Comparison of ENCODE assay signal across 8 cellular contexts in the genomic region with DNA sequence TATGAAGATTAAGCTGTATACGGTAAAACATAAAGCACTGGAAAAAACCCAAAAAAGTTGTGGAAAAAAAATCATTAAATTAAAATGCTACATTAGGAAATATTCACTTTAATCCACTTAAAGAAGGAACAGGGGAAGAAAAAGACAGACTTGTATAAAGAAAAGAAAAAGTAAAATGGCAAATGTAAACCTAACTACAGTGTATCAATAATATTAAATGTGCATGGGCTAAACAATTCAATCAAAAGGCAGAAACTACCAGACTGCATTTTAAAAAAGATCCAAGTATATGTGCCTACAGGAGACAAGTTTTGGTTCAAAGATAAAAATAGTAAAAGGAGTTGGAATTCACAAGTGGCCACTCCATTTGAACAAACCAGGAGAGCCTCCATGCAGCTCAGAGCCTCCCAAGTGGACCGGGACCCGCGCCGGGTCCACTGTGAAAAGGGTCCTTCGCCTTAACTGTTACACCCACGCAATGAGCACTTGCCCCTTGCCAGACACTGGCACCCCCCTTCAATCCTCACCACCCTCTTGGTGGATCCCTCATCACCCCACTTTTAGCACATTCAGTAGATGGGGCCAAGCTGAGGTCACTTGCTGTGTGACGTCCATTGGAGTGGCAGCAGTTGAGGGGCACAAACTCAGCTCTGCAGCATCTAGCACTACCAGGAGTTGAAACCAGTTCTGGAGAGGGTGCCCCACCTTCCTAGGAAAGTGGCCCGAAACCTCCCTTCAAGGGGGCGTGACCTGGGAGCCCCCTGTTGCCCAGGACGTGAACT. TPM values are rescaled to one million over a fixed set of nuclear protein-coding genes. Genes with fewer than 3 reads are reported as not detected.
DNase-seq lines count a peak whose midpoint lies in the region; ATAC-seq, FAIRE-seq and TF ChIP-seq lines count a peak whose summit lies in the region.

No MANE protein-coding gene starts in this region.

- H3K9me3 Mint-ChIP-seq in CD8-positive, alpha-beta T cell: peaks cover 7% of the 10 kb centered on the region
- peaks cover 6% of the 10 kb centered on the region for H3K9me3 Mint-ChIP-seq in astrocyte (ENCODE audit: unreplicated experiment)

- peak overlapping the region; percentile 69 for H3K27ac ChIP-seq in CD8-positive, alpha-beta T cell (ENCODE audit: low read depth, low read length)
- peak overlapping the region; percentile 99 for H3K27ac ChIP-seq in HUES48 (ENCODE audit: low read depth, low read length)
- H3K27ac ChIP-seq in astrocyte (ENCODE audit: low read depth, low read length): peak overlapping the region; percentile 85
- peak overlapping the region; percentile 94 to 99 (median 95) for H3K27ac ChIP-seq in right lobe of liver
- peak overlapping the region; percentile 95 to 96 (median 96) for H3K27ac ChIP-seq in upper lobe of left lung

- peaks cover 45% of the 10 kb centered on the region for H3K4me1 ChIP-seq in CD8-positive, alpha-beta T cell (ENCODE audit: insufficient read depth, low read length)
- peaks cover under 1% of the 10 kb centered on the region for H3K4me1 ChIP-seq in HUES48 (ENCODE audit: control insufficient read depth, insufficient read depth, low read length)
- H3K4me1 ChIP-seq in astrocyte (ENCODE audit: insufficient read depth, low read length): peaks cover 5% of the 10 kb centered on the region
- H3K4me1 ChIP-seq in right lobe of liver: peaks cover 0 to 32% (median 17%) of the 10 kb centered on the region in 4 donors
- H3K4me1 ChIP-seq in upper lobe of left lung: peaks cover 10 to 27% (median 11%) of the 10 kb centered on the region in 4 donors

- H3K4me2 ChIP-seq in astrocyte (ENCODE audit: low read length): peak overlapping the region; percentile 98

- no peak for TF ChIP-seq EP300 in upper lobe of left lung (IDR thresholded peaks at IDR 0.05)

- peak overlapping the region; percentile 88 for H3K4me3 Mint-ChIP-seq in CD8-positive, alpha-beta T cell
- H3K4me3 Mint-ChIP-seq in astrocyte (ENCODE audit: unreplicated experiment): peak overlapping the region; percentile 91

- TF ChIP-seq CTCF in CD8-positive, alpha-beta T cell (IDR thresholded peaks at IDR 0.05): no peak
- no peak for TF ChIP-seq CTCF in astrocyte (IDR thresholded peaks at IDR 0.05; ENCODE audit: insufficient read depth, low read depth, low read length)
- TF ChIP-seq CTCF in right lobe of liver (IDR thresholded peaks at IDR 0.05): no peak
- TF ChIP-seq CTCF in upper lobe of left lung (IDR thresholded peaks at IDR 0.05): no peak

- CTCF ChIA-PET in CD8-positive, alpha-beta T cell (lab: Charles Lee): interaction anchor here (1.5 kb wide), 1 partner anchor 37 kb away, joined by 4 read pairs; no protein-coding TSS in a partner anchor

- H2AFZ ChIP-seq in astrocyte (ENCODE audit: low read depth, low read length): peak overlapping the region; percentile 89

- no peak for FAIRE-seq in astrocyte (lab: Jason Lieb, UNC)

- peaks cover 40% of the 10 kb centered on the region for H4K20me1 ChIP-seq in astrocyte (ENCODE audit: insufficient read depth, low read length)

- DNase-seq in CD8-positive, alpha-beta T cell: no peak
- DNase-seq in astrocyte (ENCODE audit: low read depth) (no peak), right lobe of liver (no peak), upper lobe of left lung (no peak), SHP77 treated with DMSO at 0.1 percent for 48 hours (lab: John Stamatoyannopoulos, UW) (no peak), NCI-H2107 (lab: John Stamatoyannopoulos, UW) (no peak), nucleus accumbens (lab: John Stamatoyannopoulos, UW) (no peak)

- POLR2A ChIA-PET in CD8-positive, alpha-beta T cell (lab: Charles Lee): interaction anchor here (1.0 to 2.7 kb wide), 2 partner anchors 19 to 42 kb away, joined by 3 to 27 read pairs; a partner anchor contains a TSS

- ATAC-seq in CD8-positive, alpha-beta T cell: no peak
- ATAC-seq in right lobe of liver: no peak
- ATAC-seq in upper lobe of left lung (ENCODE audit: low FRiP score in 2 of 2): no peak

- H3K79me2 ChIP-seq in astrocyte (ENCODE audit: insufficient read depth, low read length): peaks cover 58% of the 10 kb centered on the region

- no peaks in the 10 kb centered on the region for H3K27me3 ChIP-seq in CD8-positive, alpha-beta T cell (ENCODE audit: insufficient read depth, low read length)
- H3K27me3 ChIP-seq in HUES48 (ENCODE audit: control insufficient read depth, insufficient read depth, low read length) (no peaks in the 10 kb centered on the region), astrocyte (ENCODE audit: insufficient read depth, low read length) (no peaks in the 10 kb centered on the region), right lobe of liver (no peaks in the 10 kb centered on the region), upper lobe of left lung (no peaks in the 10 kb centered on the region)

- intact Hi-C loops in CD8-positive, alpha-beta T cell (cut with DNase I, micrococcal nuclease): loop anchor here in 1 of 2 experiments (10.0 kb wide), 1 partner anchor 1504 kb away; a partner anchor contains a TSS
- intact Hi-C loops in right lobe of liver (cut with DNase I): loop anchor here in 1 of 2 donors (5.0 kb wide), 1 partner anchor 42 kb away; a partner anchor contains a TSS

- H3K27ac Mint-ChIP-seq in CD8-positive, alpha-beta T cell: peak overlapping the region; percentile 58
- H3K27ac Mint-ChIP-seq in astrocyte (ENCODE audit: unreplicated experiment): peak overlapping the region; percentile 82

- no peaks in the 10 kb centered on the region for H3K27me3 Mint-ChIP-seq in CD8-positive, alpha-beta T cell (ENCODE audit: low read depth)
- H3K27me3 Mint-ChIP-seq in astrocyte (ENCODE audit: low read depth, unreplicated experiment): no peaks in the 10 kb centered on the region

- peak overlapping the region; percentile 55 for H3K4me3 ChIP-seq in CD8-positive, alpha-beta T cell (ENCODE audit: low read depth, low read length)
- H3K4me3 ChIP-seq in HUES48 (ENCODE audit: low read depth, low read length): peak overlapping the region; percentile 88
- H3K4me3 ChIP-seq in astrocyte (ENCODE audit: insufficient read depth, low read depth, low read length): peak overlapping the region; percentile 88
- H3K4me3 ChIP-seq in right lobe of liver: peak overlapping the region; percentile 88 to 99 (median 97)
- peak overlapping the region; percentile 51 to 99 (median 88) for H3K4me3 ChIP-seq in upper lobe of left lung

- H3K36me3 ChIP-seq in CD8-positive, alpha-beta T cell (ENCODE audit: insufficient read depth, low read length): no peaks in the 10 kb centered on the region
- H3K36me3 ChIP-seq in HUES48 (ENCODE audit: control insufficient read depth, insufficient read depth, low read length) (peaks cover 7% of the 10 kb centered on the region; the same call in 1 of the 2 replicates), astrocyte (ENCODE audit: insufficient read depth, low read length) (no peaks in the 10 kb centered on the region), right lobe of liver (no peaks in the 10 kb centered on the region), upper lobe of left lung (peaks cover 0 to 7% (median 2%) of the 10 kb centered on the region in 4 donors)

- peaks cover 58% of the 10 kb centered on the region for H3K4me1 Mint-ChIP-seq in CD8-positive, alpha-beta T cell (ENCODE audit: low read depth)
- peaks cover 27% of the 10 kb centered on the region for H3K4me1 Mint-ChIP-seq in astrocyte (ENCODE audit: low read depth, unreplicated experiment)

- H3K9ac ChIP-seq in HUES48 (ENCODE audit: low read depth, low read length) (peak overlapping the region; percentile 73), astrocyte (ENCODE audit: low read length) (peak overlapping the region; percentile 88)

- H3K36me3 Mint-ChIP-seq in CD8-positive, alpha-beta T cell: peaks cover 36% of the 10 kb centered on the region
- peaks cover 6% of the 10 kb centered on the region for H3K36me3 Mint-ChIP-seq in astrocyte (ENCODE audit: low read depth, unreplicated experiment)

- peaks cover 8% of the 10 kb centered on the region for H3K9me3 ChIP-seq in CD8-positive, alpha-beta T cell (ENCODE audit: low read length)
- no peaks in the 10 kb centered on the region for H3K9me3 ChIP-seq in HUES48 (ENCODE audit: control insufficient read depth, insufficient read depth, low read length)
- H3K9me3 ChIP-seq in astrocyte (ENCODE audit: insufficient read depth, low read depth, low read length): no peaks in the 10 kb centered on the region
- H3K9me3 ChIP-seq in right lobe of liver: no peaks in the 10 kb centered on the region
- peaks cover 0 to 5% (median 2%) of the 10 kb centered on the region in 4 donors for H3K9me3 ChIP-seq in upper lobe of left lung

- whole genome bisulfite sequencing in right lobe of liver (ENCODE audit: insufficient coverage, low coverage, low lambda C conversion rate, missing lambda C conversion rate): 56% methylated on average over 5 of the region's 11 CpGs
- WGBS in upper lobe of left lung, 2 donors: 45 to 54% methylated on average over 7 to 8 of the region's 11 CpGs

- TF ChIP-seq POLR2A in right lobe of liver (IDR thresholded peaks at IDR 0.05) (no peak), upper lobe of left lung (IDR thresholded peaks at IDR 0.05) (no peak)

RNA-seq across cellular contexts. Expression of a gene that starts 0.9 kb away (rescaled TPM):
- 10 to 100 TPM; 19.1 to 20.9 TPM for total RNA-seq in CD8-positive, alpha-beta T cell
- total RNA-seq in astrocyte: 24.4 and 26.1 TPM in 2 replicates
- total RNA-seq in right lobe of liver: 10 to 100 TPM in 5 of 6 experiments, 1 to 10 TPM in 1; 9.7 to 20.9 (median 11.1) TPM
- total RNA-seq in upper lobe of left lung: 10 to 100 TPM; 15.9 to 35.6 (median 20.6) TPM

RNA-seq across cellular contexts. Expression of a gene that starts 41.9 kb away (rescaled TPM):
- total RNA-seq in CD8-positive, alpha-beta T cell: 1 to 10 TPM; 3.4 to 3.7 TPM
- total RNA-seq in astrocyte: 5.9 and 7.4 TPM in 2 replicates
- 1 to 10 TPM; 2.0 to 3.5 (median 2.9) TPM for total RNA-seq in right lobe of liver
- 10 to 100 TPM in 2 of 6 donors, 1 to 10 TPM in 4; 7.1 to 16.8 (median 9.4) TPM for total RNA-seq in upper lobe of left lung

RNA-seq across cellular contexts. Expression of a gene that starts 42.2 kb away (rescaled TPM):
- 10 to 100 TPM; 15.5 to 16.8 TPM for total RNA-seq in CD8-positive, alpha-beta T cell
- total RNA-seq in astrocyte (35.0 and 43.6 TPM in 2 replicates), right lobe of liver (10 to 100 TPM; 16.7 to 36.4 (median 26.6) TPM), upper lobe of left lung (100 to 1,000 TPM in 1 of 6 donors, 10 to 100 TPM in 5; 37.7 to 118 (median 53.6) TPM)
